8 cellular contexts compared by ENCODE assay signal in genomic region chr16:1705688-1706385, GRCh38. TPM values are rescaled to one million over a fixed set of nuclear protein-coding genes. Genes with fewer than 3 reads are reported as not detected.
DNase-seq lines count a peak whose midpoint lies in the region; ATAC-seq and TF ChIP-seq lines count a peak whose summit lies in the region.

TSS of gene MAPK8IP3 (plus strand) at chr16:1706195. CDS start at chr16:1706340, 145 bp downstream.

- TF ChIP-seq CTCF in OCI-LY3 (IDR thresholded peaks at IDR 0.05; ENCODE audit: low read depth, low read length) (peak; percentile 75), epithelial cell of proximal tubule (conservative IDR thresholded peaks at IDR 0.05; ENCODE audit: low read depth, low read length) (peak; percentile 77)

- no peaks in the 10 kb centered on the region for H3K27me3 ChIP-seq in OCI-LY3 (ENCODE audit: low read depth, low read length)
- no peaks in the 10 kb centered on the region for H3K27me3 ChIP-seq in mucosa of stomach (ENCODE audit: control insufficient read depth, insufficient read depth, low read length)

- H3K36me3 ChIP-seq in OCI-LY3 (replicated peaks; ENCODE audit: low read depth, low read length) (peaks cover 18% of the 10 kb centered on the region), mucosa of stomach (ENCODE audit: control insufficient read depth, insufficient read depth, low read length) (no peaks in the 10 kb centered on the region)

- DNase-seq in DMS114 treated with DMSO at 0.1 percent for 48 hours (lab: John Stamatoyannopoulos, UW; ENCODE audit: unreplicated experiment) (peak; percentile 54), HuH-7.5 (ENCODE audit: low spot score) (peak; percentile 91), activated T-cell treated with anti-CD3 and anti-CD28 coated beads for 4 hours (peak; percentile 97), epithelial cell of proximal tubule (ENCODE audit: low read depth) (no peak)
- peak; percentile 98 for DNase-seq in stimulated activated CD8-positive, alpha-beta memory T cell treated with anti-CD3 and anti-CD28 coated beads, Interleukin-4, amount 100 ng/mL, for 48 hours

- H3K4me2 ChIP-seq in OCI-LY3 (ENCODE audit: low read length) = peak within 1 kb of the TSS; percentile 88

- H4K20me1 ChIP-seq in OCI-LY3 (ENCODE audit: insufficient read depth, low read length) = peaks cover 25% of the 10 kb centered on the region

- peak within 1 kb of the TSS; percentile 48 for H3K27ac ChIP-seq in OCI-LY3 (ENCODE audit: low read length)

- H3K4me1 ChIP-seq in OCI-LY3 (ENCODE audit: low read length) (peaks cover 8% of the 10 kb centered on the region; the same call in 1 of the 2 replicates), mucosa of stomach (ENCODE audit: control insufficient read depth, insufficient read depth, low read length) (peaks cover 26% of the 10 kb centered on the region)

- H3K79me2 ChIP-seq in OCI-LY3 (ENCODE audit: low read length) = peaks cover 43% of the 10 kb centered on the region

- H3K4me3 ChIP-seq in OCI-LY3 (ENCODE audit: low read length) = peak within 1 kb of the TSS; percentile 86
- H3K4me3 ChIP-seq in epithelial cell of proximal tubule (ENCODE audit: low read depth, low read length) = peak within 1 kb of the TSS; percentile 96
- H3K4me3 ChIP-seq in mucosa of stomach (ENCODE audit: low read length) = peak within 1 kb of the TSS; percentile 64

- ATAC-seq in GM21526 (IDR thresholded peaks at IDR 0.05; ENCODE audit: low FRiP score, unreplicated experiment) = peak; percentile 68

- H2AFZ ChIP-seq in OCI-LY3 (ENCODE audit: low read depth, low read length) = peak within 1 kb of the TSS; percentile 43

- H3K9ac ChIP-seq in OCI-LY3 (ENCODE audit: low read length) = peak within 1 kb of the TSS; percentile 77
- peak within 1 kb of the TSS; percentile 80 for H3K9ac ChIP-seq in mucosa of stomach (ENCODE audit: low read length)

- H3K9me3 ChIP-seq in OCI-LY3 (ENCODE audit: insufficient read depth, low read length) (no peaks in the 10 kb centered on the region), mucosa of stomach (ENCODE audit: control insufficient read depth, low read length) (no peaks in the 10 kb centered on the region)

RNA-seq across cellular contexts. Expression of gene MAPK8IP3, which starts in this region (rescaled TPM):
- 22.0 and 37.5 TPM in 2 replicates for total RNA-seq in epithelial cell of proximal tubule
